Comparison of ENCODE assay signal across 8 cellular contexts in the genomic region with DNA sequence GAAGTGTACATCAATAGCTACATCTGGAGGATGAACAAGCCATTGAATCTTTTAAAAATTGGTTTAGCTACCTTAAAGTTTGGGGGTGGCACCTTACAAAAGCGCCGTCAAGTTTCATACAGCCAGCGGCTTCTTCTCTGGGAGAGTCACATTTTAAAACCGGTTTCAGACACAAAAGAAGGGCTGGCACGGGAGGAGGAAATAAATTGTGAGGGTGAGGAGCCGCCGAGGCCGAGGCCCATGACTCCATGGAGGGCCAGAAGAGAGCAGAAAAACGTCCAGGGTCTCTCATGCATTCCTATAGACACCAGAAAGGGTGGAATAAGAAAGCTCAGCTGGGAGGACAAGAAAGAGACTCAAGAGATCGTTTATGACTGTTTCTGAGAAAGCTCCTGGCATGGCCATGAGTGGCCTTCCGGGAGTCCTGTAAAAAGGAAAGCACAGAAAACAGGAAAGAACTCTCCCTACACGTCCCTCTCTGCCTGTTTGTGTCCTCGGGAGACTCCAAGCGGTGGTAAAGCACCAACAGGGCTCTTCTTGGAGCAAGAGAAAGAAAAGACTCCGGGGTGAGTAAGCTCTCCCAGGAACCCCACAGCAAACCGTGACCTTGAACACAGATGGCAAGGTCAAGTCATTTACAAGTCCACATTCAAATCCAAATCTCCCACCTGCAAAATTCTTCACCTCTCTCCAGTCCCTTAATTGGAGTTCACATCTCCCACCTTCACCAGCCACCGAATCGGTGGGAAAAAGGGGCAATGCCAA. TPM values are rescaled to one million over a fixed set of nuclear protein-coding genes. Genes with fewer than 3 reads are reported as not detected.
DNase-seq lines count a peak whose midpoint lies in the region; ATAC-seq and TF ChIP-seq lines count a peak whose summit lies in the region.

No MANE protein-coding gene starts in this region.

- H3K27me3 ChIP-seq in iPS-15b (ENCODE audit: control insufficient read depth, insufficient read depth, low read length) = no peaks in the 10 kb centered on the region

- H3K36me3 ChIP-seq in iPS-15b (ENCODE audit: control insufficient read depth, insufficient read depth, low read length) = peaks cover 5% of the 10 kb centered on the region

- H3K9me3 Mint-ChIP-seq in brain = peaks cover 0 to 3% (median 0%) of the 10 kb centered on the region in 5 experiments

- TF ChIP-seq CTCF in brain (conservative IDR thresholded peaks at IDR 0.05) = no peak

- H3K4me1 Mint-ChIP-seq in brain = peaks cover 72% of the 10 kb centered on the region

- ATAC-seq in GM21529 (IDR thresholded peaks at IDR 0.05; ENCODE audit: unreplicated experiment) = no peak

- DNase-seq in NCI-H82 (lab: John Stamatoyannopoulos, UW) (peak; percentile 37), NCI-H82 treated with DMSO at 0.1 percent for 48 hours (lab: John Stamatoyannopoulos, UW; ENCODE audit: unreplicated experiment) (no peak), NCI-H2227 treated with DMSO at 0.1 percent for 48 hours (lab: John Stamatoyannopoulos, UW) (peak; percentile 23), renal cortical epithelial cell (ENCODE audit: low read depth) (peak; percentile 88), SKM-1 treated with dmso at 0.1 percent for 144 hours (lab: John Stamatoyannopoulos, UW; ENCODE audit: unreplicated experiment) (no peak)

- no peaks in the 10 kb centered on the region for H3K9me3 ChIP-seq in iPS-15b (ENCODE audit: control insufficient read depth, insufficient read depth, low read length)

- peak overlapping the region; percentile 98 for H3K9ac ChIP-seq in iPS-15b (ENCODE audit: low read depth, low read length)

- H3K27me3 Mint-ChIP-seq in brain = peaks cover 32% of the 10 kb centered on the region

- H3K4me3 Mint-ChIP-seq in brain = peak overlapping the region; percentile 86 to 94 (median 90)

- H3K36me3 Mint-ChIP-seq in brain = peaks cover 14% of the 10 kb centered on the region

- H3K4me3 ChIP-seq in iPS-15b (ENCODE audit: low read depth, low read length) = peak overlapping the region; percentile 95

- peak overlapping the region; percentile 41 to 92 (median 88) for H3K27ac Mint-ChIP-seq in brain

- H3K4me1 ChIP-seq in iPS-15b (ENCODE audit: control insufficient read depth, insufficient read depth, low read length) = peaks cover 4% of the 10 kb centered on the region

RNA-seq across cellular contexts. Expression of a gene that starts 1.8 kb away (rescaled TPM):
- 12.3 TPM for polyA plus RNA-seq in brain (ENCODE audit: insufficient read depth, low read depth, low replicate concordance)
- total RNA-seq in renal cortical epithelial cell = 7.8 and 15.0 TPM in 2 replicates

RNA-seq across cellular contexts. Expression of a gene that starts 13.7 kb away (rescaled TPM):
- 5.0 TPM for polyA plus RNA-seq in brain (ENCODE audit: insufficient read depth, low read depth, low replicate concordance)
- 0.52 and 3.5 TPM in 2 replicates for total RNA-seq in renal cortical epithelial cell

RNA-seq across cellular contexts. Expression of a gene that starts 40.3 kb away (rescaled TPM):
- 7.6 TPM for polyA plus RNA-seq in brain (ENCODE audit: insufficient read depth, low read depth, low replicate concordance)
- total RNA-seq in renal cortical epithelial cell = 3.2 and 3.6 TPM in 2 replicates

Comparison
In these comparisons a context has a peak if more than half of its experiments do, and no peak if none do; other contexts are left out.
1. DNase-seq: peak in NCI-H82 (single experiment), NCI-H2227 treated with DMSO at 0.1 percent for 48 hours (single experiment) and renal cortical epithelial cell (single experiment); none in NCI-H82 treated with DMSO at 0.1 percent for 48 hours (single experiment) and SKM-1 treated with dmso at 0.1 percent for 144 hours (single experiment).